Comparison of ENCODE assay signal across 23 cellular contexts in the genomic region with DNA sequence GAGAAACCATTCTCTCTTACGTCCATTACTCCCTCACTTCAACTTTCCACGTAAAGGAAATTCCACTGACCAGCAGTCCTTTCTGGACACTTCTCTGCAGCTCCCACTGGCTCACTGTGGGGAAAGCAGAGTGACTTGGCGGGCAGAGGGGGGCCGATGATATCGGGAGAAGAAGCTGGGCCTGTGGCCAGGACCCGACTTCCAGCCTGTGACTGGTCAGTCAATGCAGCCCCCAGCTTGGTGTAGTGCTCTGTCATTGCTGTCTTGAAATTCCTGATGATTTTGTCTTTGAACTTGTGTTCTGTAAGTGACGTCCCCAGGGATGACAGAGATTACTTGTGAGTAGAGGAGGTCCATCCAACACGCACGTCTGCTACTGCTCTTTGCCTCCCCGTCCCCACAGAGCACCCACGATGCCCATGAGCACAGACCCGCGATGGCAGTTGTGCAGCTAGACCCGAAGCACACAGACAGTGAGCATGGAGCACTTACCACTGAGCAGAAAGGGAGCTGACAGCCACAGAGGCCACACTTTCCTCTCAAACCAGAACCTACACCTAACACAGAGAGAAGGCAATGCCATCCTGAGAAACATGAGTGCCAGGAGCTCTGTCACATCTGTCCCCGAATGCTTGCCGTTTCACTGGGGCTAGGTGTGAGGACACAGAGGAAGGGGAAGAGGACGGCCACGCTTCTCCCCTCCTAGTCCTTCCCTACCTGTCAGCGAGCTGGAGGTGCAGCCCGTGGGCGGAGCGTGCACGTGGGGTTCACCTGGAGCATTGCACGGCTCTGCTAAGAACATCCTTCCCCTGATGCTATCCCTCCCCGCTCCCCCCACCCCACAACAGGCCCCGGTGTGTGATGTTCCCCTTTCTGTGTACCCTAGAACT. TPM values are rescaled to one million over a fixed set of nuclear protein-coding genes. Genes with fewer than 3 reads are reported as not detected.
"Had no signal": no experiment of that assay in that cellular context is flagged by ENCODE, and none has a peak within 500 bp of the region (broad histone marks: within the 10 kb centered on the region; RNA-seq: fewer than 3 reads in every experiment).

No MANE protein-coding gene starts in this region.

- H3K4me3 Mint-ChIP-seq: activated CD8-positive, alpha-beta T cell treated with anti-CD3 and anti-CD28 coated beads, Interleukin-2, amount 10 ng/mL, durations not matched to agents 7 days and 5 days; activated naive CD4-positive, alpha-beta T cell treated with anti-CD3 and anti-CD28 coated beads, Interleukin-2, amount 50 U/mL, for 24 hours; activated T-helper 1 cell treated with anti-CD3 and anti-CD28 coated beads, Interleukin-12 subunit alpha, Interleukin-12 subunit beta, Interleukin-2, Interleukin-4 antibody, amounts not matched to agents 30 ng/mL and 10 ng/mL and 1 ng/mL, durations not matched to agents 14 hours and 24 hours and 36 hours; T-helper 1 cell treated with Interleukin-12 subunit alpha and Interleukin-12 subunit beta and Interleukin-4 antibody, amounts not matched to agents 30 μg/mL and 1 μg/mL, for 36 hours; WTC11 had no signal

- H3K27ac Mint-ChIP-seq: activated CD8-positive, alpha-beta T cell treated with anti-CD3 and anti-CD28 coated beads, Interleukin-2, amount 10 ng/mL, durations not matched to agents 7 days and 5 days; activated naive CD4-positive, alpha-beta T cell treated with anti-CD3 and anti-CD28 coated beads, Interleukin-2, amount 50 U/mL, for 24 hours; activated T-helper 1 cell treated with anti-CD3 and anti-CD28 coated beads, Interleukin-12 subunit alpha, Interleukin-12 subunit beta, Interleukin-2, Interleukin-4 antibody, amounts not matched to agents 30 ng/mL and 10 ng/mL and 1 ng/mL, durations not matched to agents 14 hours and 24 hours and 36 hours; T-helper 1 cell treated with Interleukin-12 subunit alpha and Interleukin-12 subunit beta and Interleukin-4 antibody, amounts not matched to agents 30 μg/mL and 1 μg/mL, for 36 hours; WTC11 had no signal

- H3K9me3 Mint-ChIP-seq: activated naive CD4-positive, alpha-beta T cell treated with anti-CD3 and anti-CD28 coated beads, Interleukin-2, amount 50 U/mL, for 24 hours; T-helper 1 cell treated with Interleukin-12 subunit alpha and Interleukin-12 subunit beta and Interleukin-4 antibody, amounts not matched to agents 30 μg/mL and 1 μg/mL, for 36 hours had no signal

- H3K36me3 Mint-ChIP-seq: activated naive CD4-positive, alpha-beta T cell treated with anti-CD3 and anti-CD28 coated beads, Interleukin-2, amount 50 U/mL, for 24 hours had no signal

- ATAC-seq: activated CD8-positive, alpha-beta T cell treated with anti-CD3 and anti-CD28 coated beads, Interleukin-2, amount 10 ng/mL, durations not matched to agents 7 days and 5 days; SK-N-SH treated with all-trans-retinoic acid at 6 μM for 48 hours; WTC11 had no signal

- H3K4me3 ChIP-seq: breast epithelium, Peyer's patch, SJSA1 had no signal

- H3K4me1 Mint-ChIP-seq: activated naive CD4-positive, alpha-beta T cell treated with anti-CD3 and anti-CD28 coated beads, Interleukin-2, amount 50 U/mL, for 24 hours; WTC11 had no signal

- DNase-seq: activated CD4-positive, alpha-beta T cell treated with anti-CD3 and anti-CD28 coated beads for 48 hours; activated CD4-positive, alpha-beta T cell treated with anti-CD3 and anti-CD28 coated beads, Interleukin-2, amount 50 U/mL, for 4 hours; activated CD4-positive, CD25-positive, alpha-beta regulatory T cell treated with anti-CD3 and anti-CD28 coated beads, Interleukin-2, amount 50 U/mL, for 72 hours; activated CD8-positive, alpha-beta memory T cell treated with anti-CD3 and anti-CD28 coated beads, Interleukin-2, amount 50 U/mL, for 48 hours; activated CD8-positive, alpha-beta T cell treated with anti-CD3 and anti-CD28 coated beads, Interleukin-2, amount 10 ng/mL, durations not matched to agents 7 days and 5 days; activated effector memory CD4-positive, alpha-beta T cell treated with Interleukin-2 at 50 U/mL for 16 hours; activated naive CD4-positive, alpha-beta T cell; activated T-cell treated with anti-CD3 and anti-CD28 coated beads, Interleukin-2, amount 50 U/mL, for 1 hour; NCI-H2107; NCI-H2171 treated with DMSO at 0.1 percent for 48 hours; NCI-H226; SHP77; SW 1271 had no signal

RNA-seq across cellular contexts. Expression of gene DACT2, which starts 25.7 kb away (rescaled TPM):
- total RNA-seq: activated CD8-positive, alpha-beta T cell treated with anti-CD3 and anti-CD28 coated beads, Interleukin-2, amount 10 ng/mL, durations not matched to agents 7 days and 5 days; MCF 10A; NCI-H460; SJSA1 had no signal
